ENCODE assay signal across 8 cellular contexts in the genomic region with DNA sequence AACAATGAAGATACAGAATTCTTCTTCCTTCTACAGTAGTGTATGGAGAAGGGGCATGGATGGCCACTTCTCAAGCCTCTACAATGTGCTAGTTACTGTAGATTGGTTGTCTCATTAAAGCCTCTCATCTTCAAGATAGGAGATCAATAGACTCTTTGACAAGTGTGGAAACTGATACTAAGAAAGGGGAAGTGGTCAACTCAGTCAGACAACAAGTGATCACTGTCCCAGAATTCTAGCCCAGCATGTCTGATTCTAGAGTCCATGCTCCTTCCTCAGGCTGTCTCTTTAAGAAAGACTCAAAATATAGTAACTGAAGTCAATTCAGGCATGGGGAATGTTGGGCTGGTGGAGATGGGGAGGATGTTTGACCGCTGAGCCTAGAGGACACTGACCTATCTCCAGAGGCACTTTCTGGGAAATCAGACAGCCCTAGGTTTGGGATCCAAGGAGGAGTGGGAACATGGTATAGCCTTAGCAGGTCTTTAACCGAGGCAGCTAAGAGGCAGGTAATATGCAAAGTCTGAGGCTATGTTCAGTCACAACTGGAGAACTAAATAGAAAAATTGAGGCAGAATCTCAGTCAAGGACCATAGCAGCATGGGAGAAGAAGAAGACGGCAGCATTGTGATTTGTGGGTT. TPM values are rescaled to one million over a fixed set of nuclear protein-coding genes. Genes with fewer than 3 reads are reported as not detected.
DNase-seq lines count a peak whose midpoint lies in the region; ATAC-seq lines count a peak whose summit lies in the region.
"Had no signal": no experiment of that assay in that cellular context is flagged by ENCODE, and none has a peak within 500 bp of the region (broad histone marks: within the 10 kb centered on the region; RNA-seq: fewer than 3 reads in every experiment).

No MANE protein-coding gene starts in this region.

- H3K9me3 ChIP-seq in skeletal muscle tissue (ENCODE audit: control insufficient read depth in 3 of 3, low read length in 3 of 3) = no peaks in the 10 kb centered on the region

- H3K4me3 ChIP-seq in skeletal muscle tissue (ENCODE audit: low read length in 3 of 3) = no peak overlapping the region

- H3K4me3 Mint-ChIP-seq in T-cell = no peak overlapping the region
- H3K4me3 Mint-ChIP-seq in activated T-cell treated with anti-CD3 and anti-CD28 coated beads, Interleukin-2, amount 50 U/mL, for 72 hours = no peak overlapping the region

- no peak overlapping the region for H3K27ac Mint-ChIP-seq in T-cell
- no peak overlapping the region for H3K27ac Mint-ChIP-seq in activated T-cell treated with anti-CD3 and anti-CD28 coated beads, Interleukin-2, amount 50 U/mL, for 72 hours

- H3K27me3 ChIP-seq in skeletal muscle tissue (ENCODE audit: control insufficient read depth in 3 of 3, insufficient read depth in 3 of 3, low read length in 3 of 3) = peaks cover 0 to 3% (median 0%) of the 10 kb centered on the region in 3 donors

- H3K27ac ChIP-seq in skeletal muscle tissue (ENCODE audit: low read depth, low read length) = peak overlapping the region; percentile 39

- peak; percentile 75 for ATAC-seq in GM18907 (IDR thresholded peaks at IDR 0.05; ENCODE audit: unreplicated experiment)
- peak; percentile 71 for ATAC-seq in HG02759 (IDR thresholded peaks at IDR 0.05; ENCODE audit: unreplicated experiment)
- no peak for ATAC-seq in T-cell (replicated peaks in 1 of 4)
- ATAC-seq in activated T-cell treated with anti-CD3 and anti-CD28 coated beads, Interleukin-2, amount 50 U/mL, for 72 hours (replicated peaks in 1 of 2) = no peak

- H3K36me3 ChIP-seq in skeletal muscle tissue (ENCODE audit: control insufficient read depth in 3 of 3, insufficient read depth in 3 of 3, low read length in 3 of 3) = no peaks in the 10 kb centered on the region

- no peaks in the 10 kb centered on the region for H3K36me3 Mint-ChIP-seq in T-cell
- no peaks in the 10 kb centered on the region for H3K36me3 Mint-ChIP-seq in activated T-cell treated with anti-CD3 and anti-CD28 coated beads, Interleukin-2, amount 50 U/mL, for 72 hours (ENCODE audit: insufficient read depth in 2 of 2)

- no peak overlapping the region for H3K9ac ChIP-seq in skeletal muscle tissue (ENCODE audit: low read depth in 1 of 3, low read length in 3 of 3)

- peaks cover 6 to 8% (median 7%) of the 10 kb centered on the region in 3 donors for H3K4me1 ChIP-seq in skeletal muscle tissue (ENCODE audit: control insufficient read depth in 3 of 3, insufficient read depth in 3 of 3, low read length in 3 of 3)

- no peaks in the 10 kb centered on the region for H3K9me3 Mint-ChIP-seq in T-cell
- H3K9me3 Mint-ChIP-seq in activated T-cell treated with anti-CD3 and anti-CD28 coated beads, Interleukin-2, amount 50 U/mL, for 72 hours = no peaks in the 10 kb centered on the region

- peaks cover 6 to 18% of the 10 kb centered on the region in 2 donors for H3K27me3 Mint-ChIP-seq in T-cell
- peaks cover 40% of the 10 kb centered on the region for H3K27me3 Mint-ChIP-seq in activated T-cell treated with anti-CD3 and anti-CD28 coated beads, Interleukin-2, amount 50 U/mL, for 72 hours (ENCODE audit: low read depth)

- POLR2A ChIA-PET in T-cell (lab: Charles Lee) = no interaction called here

- CTCF ChIA-PET in T-cell (lab: Charles Lee) = no interaction called here

- no peaks in the 10 kb centered on the region for H3K4me1 Mint-ChIP-seq in T-cell
- H3K4me1 Mint-ChIP-seq in activated T-cell treated with anti-CD3 and anti-CD28 coated beads, Interleukin-2, amount 50 U/mL, for 72 hours (ENCODE audit: low read depth) = no peaks in the 10 kb centered on the region

- peak; percentile 87 for DNase-seq in NOMO-1 treated with DMSO at 0.1 percent for 48 hours (lab: John Stamatoyannopoulos, UW; ENCODE audit: unreplicated experiment)
- no peak for DNase-seq in T-cell
- no peak for DNase-seq in activated T-cell treated with anti-CD3 and anti-CD28 coated beads, Interleukin-2, amount 50 U/mL, for 72 hours
- DNase-seq in NCI-H446 (lab: John Stamatoyannopoulos, UW) = no peak

RNA-seq across cellular contexts. Expression of gene EYA3, which starts 39.3 kb away (rescaled TPM):
- 9.9 TPM for total RNA-seq in skeletal muscle tissue
- total RNA-seq in T-cell = 10 to 100 TPM; 15.0 to 20.2 (median 16.7) TPM
- total RNA-seq in activated T-cell treated with anti-CD3 and anti-CD28 coated beads, Interleukin-2, amount 50 U/mL, for 72 hours = 10 to 100 TPM; 27.0 to 28.9 TPM

RNA-seq across cellular contexts. Expression of gene PTAFR, which starts 48.8 kb away (rescaled TPM):
- total RNA-seq in skeletal muscle tissue (2.1 TPM), T-cell (1 to 10 TPM in 2 of 5 donors, under 1 TPM in 3; 0.37 to 3.8 (median 0.95) TPM)
- total RNA-seq in activated T-cell treated with anti-CD3 and anti-CD28 coated beads, Interleukin-2, amount 50 U/mL, for 72 hours = under 1 TPM; 0.12 to 0.46 TPM
- total RNA-seq: myocyte had no signal

Comparison
In these comparisons a context has a peak if more than half of its experiments do, and no peak if none do; other contexts are left out.
1. ATAC-seq: peak in GM18907 (single experiment) and HG02759 (single experiment); none in T-cell (0 of 4) and activated T-cell treated with anti-CD3 and anti-CD28 coated beads, Interleukin-2, amount 50 U/mL, for 72 hours (0 of 2).